Comparison of ENCODE assay signal across 1 cellular context in the genomic region with DNA sequence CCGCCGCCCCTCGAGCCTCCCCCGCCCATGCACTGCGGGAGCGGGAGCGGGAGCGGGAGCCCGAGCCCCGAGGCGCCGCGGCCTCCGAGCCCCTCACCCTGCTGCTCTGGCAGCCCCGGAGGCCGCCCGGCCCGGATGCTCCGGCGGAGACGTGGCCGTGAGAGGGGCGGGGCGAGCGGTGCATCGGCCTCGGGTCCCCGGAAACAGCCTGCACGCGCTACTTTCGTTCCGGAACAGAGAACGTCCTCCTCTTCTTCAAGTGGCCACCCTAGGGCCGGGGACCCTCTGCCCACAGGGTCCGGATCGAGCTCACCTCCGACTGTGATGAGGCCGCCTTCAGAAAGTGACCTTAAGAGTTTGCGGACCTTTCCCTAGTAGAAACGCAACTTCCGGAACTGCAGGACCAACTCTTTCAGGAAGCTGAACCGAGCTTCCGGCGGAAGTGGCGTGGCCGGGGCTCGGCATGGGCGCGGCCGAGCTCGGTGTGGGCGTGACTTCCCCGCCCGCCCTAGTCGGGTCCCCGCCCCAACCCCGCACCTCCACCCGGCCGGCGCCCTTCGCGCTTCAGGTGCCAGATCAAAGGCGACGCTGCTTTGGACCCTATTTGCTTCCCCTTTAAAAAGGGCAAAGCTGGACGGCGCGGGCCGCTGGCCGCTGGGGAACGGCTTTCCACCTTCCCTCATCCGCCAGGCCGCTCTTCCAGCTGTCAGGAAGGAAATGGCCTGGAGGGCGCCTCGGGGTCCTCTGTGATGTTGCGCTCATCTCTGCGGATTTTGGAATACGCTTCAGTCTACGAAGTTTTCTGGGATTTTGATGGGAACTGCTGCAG.
TF ChIP-seq lines count a peak whose summit lies in the region.

A gene with protein sequence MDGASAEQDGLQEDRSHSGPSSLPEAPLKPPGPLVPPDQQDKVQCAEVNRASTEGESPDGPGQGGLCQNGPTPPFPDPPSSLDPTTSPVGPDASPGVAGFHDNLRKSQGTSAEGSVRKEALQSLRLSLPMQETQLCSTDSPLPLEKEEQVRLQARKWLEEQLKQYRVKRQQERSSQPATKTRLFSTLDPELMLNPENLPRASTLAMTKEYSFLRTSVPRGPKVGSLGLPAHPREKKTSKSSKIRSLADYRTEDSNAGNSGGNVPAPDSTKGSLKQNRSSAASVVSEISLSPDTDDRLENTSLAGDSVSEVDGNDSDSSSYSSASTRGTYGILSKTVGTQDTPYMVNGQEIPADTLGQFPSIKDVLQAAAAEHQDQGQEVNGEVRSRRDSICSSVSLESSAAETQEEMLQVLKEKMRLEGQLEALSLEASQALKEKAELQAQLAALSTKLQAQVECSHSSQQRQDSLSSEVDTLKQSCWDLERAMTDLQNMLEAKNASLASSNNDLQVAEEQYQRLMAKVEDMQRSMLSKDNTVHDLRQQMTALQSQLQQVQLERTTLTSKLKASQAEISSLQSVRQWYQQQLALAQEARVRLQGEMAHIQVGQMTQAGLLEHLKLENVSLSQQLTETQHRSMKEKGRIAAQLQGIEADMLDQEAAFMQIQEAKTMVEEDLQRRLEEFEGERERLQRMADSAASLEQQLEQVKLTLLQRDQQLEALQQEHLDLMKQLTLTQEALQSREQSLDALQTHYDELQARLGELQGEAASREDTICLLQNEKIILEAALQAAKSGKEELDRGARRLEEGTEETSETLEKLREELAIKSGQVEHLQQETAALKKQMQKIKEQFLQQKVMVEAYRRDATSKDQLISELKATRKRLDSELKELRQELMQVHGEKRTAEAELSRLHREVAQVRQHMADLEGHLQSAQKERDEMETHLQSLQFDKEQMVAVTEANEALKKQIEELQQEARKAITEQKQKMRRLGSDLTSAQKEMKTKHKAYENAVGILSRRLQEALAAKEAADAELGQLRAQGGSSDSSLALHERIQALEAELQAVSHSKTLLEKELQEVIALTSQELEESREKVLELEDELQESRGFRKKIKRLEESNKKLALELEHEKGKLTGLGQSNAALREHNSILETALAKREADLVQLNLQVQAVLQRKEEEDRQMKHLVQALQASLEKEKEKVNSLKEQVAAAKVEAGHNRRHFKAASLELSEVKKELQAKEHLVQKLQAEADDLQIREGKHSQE (N-terminal part only) (minus strand): TSS at position 164 of the 829 bp plus-strand sequence. CDS start 6,741 bp downstream, outside the sequence.

TF ChIP-seq in GM12878, 131 proteins besides CTCF, POLR2A, EP300 and RAD21 (continued from another document):
- TF ChIP-seq, protein P1, sequence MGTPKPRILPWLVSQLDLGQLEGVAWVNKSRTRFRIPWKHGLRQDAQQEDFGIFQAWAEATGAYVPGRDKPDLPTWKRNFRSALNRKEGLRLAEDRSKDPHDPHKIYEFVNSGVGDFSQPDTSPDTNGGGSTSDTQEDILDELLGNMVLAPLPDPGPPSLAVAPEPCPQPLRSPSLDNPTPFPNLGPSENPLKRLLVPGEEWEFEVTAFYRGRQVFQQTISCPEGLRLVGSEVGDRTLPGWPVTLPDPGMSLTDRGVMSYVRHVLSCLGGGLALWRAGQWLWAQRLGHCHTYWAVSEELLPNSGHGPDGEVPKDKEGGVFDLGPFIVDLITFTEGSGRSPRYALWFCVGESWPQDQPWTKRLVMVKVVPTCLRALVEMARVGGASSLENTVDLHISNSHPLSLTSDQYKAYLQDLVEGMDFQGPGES (IDR thresholded peaks at IDR 0.05): peak; percentile 76
- TF ChIP-seq NR2C2 (IDR thresholded peaks at IDR 0.05; ENCODE audit: borderline replicate concordance, control insufficient read depth, insufficient read length, low read depth): no peak
- TF ChIP-seq, protein P2, sequence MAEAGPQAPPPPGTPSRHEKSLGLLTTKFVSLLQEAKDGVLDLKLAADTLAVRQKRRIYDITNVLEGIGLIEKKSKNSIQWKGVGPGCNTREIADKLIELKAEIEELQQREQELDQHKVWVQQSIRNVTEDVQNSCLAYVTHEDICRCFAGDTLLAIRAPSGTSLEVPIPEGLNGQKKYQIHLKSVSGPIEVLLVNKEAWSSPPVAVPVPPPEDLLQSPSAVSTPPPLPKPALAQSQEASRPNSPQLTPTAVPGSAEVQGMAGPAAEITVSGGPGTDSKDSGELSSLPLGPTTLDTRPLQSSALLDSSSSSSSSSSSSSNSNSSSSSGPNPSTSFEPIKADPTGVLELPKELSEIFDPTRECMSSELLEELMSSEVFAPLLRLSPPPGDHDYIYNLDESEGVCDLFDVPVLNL (IDR thresholded peaks at IDR 0.05; ENCODE audit: low read depth, low read length): no peak
- TF ChIP-seq, protein P3, sequence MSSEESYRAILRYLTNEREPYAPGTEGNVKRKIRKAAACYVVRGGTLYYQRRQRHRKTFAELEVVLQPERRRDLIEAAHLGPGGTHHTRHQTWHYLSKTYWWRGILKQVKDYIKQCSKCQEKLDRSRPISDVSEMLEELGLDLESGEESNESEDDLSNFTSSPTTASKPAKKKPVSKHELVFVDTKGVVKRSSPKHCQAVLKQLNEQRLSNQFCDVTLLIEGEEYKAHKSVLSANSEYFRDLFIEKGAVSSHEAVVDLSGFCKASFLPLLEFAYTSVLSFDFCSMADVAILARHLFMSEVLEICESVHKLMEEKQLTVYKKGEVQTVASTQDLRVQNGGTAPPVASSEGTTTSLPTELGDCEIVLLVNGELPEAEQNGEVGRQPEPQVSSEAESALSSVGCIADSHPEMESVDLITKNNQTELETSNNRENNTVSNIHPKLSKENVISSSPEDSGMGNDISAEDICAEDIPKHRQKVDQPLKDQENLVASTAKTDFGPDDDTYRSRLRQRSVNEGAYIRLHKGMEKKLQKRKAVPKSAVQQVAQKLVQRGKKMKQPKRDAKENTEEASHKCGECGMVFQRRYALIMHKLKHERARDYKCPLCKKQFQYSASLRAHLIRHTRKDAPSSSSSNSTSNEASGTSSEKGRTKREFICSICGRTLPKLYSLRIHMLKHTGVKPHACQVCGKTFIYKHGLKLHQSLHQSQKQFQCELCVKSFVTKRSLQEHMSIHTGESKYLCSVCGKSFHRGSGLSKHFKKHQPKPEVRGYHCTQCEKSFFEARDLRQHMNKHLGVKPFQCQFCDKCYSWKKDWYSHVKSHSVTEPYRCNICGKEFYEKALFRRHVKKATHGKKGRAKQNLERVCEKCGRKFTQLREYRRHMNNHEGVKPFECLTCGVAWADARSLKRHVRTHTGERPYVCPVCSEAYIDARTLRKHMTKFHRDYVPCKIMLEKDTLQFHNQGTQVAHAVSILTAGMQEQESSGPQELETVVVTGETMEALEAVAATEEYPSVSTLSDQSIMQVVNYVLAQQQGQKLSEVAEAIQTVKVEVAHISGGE (CRISPR knock-in tag; IDR thresholded peaks at IDR 0.05): peak; percentile 97
- TF ChIP-seq, protein P4, sequence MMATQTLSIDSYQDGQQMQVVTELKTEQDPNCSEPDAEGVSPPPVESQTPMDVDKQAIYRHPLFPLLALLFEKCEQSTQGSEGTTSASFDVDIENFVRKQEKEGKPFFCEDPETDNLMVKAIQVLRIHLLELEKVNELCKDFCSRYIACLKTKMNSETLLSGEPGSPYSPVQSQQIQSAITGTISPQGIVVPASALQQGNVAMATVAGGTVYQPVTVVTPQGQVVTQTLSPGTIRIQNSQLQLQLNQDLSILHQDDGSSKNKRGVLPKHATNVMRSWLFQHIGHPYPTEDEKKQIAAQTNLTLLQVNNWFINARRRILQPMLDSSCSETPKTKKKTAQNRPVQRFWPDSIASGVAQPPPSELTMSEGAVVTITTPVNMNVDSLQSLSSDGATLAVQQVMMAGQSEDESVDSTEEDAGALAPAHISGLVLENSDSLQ (IDR thresholded peaks at IDR 0.05): peak; percentile 72
- TF ChIP-seq FOXK2 (IDR thresholded peaks at IDR 0.05): peak; percentile 20; the same call in 1 of the 2 replicates
